1 cellular context compared by ENCODE assay signal in genomic region chr12:356276-356988, GRCh38.
TF ChIP-seq lines count a peak whose summit lies in the region.

No MANE protein-coding gene starts in this region.

TF ChIP-seq in GM23338, 12 proteins besides CTCF, POLR2A, EP300 and RAD21 (continued from another document):
- TF ChIP-seq REST (IDR thresholded peaks at IDR 0.05; ENCODE audit: unreplicated experiment) (no peak), NANOG (IDR thresholded peaks at IDR 0.05; ENCODE audit: borderline replicate concordance) (no peak), CREB1 (CRISPR knock-in tag; IDR thresholded peaks at IDR 0.05; ENCODE audit: low read depth) (no peak)
TF ChIP-seq in GM23338: peak in this region for 0.
